Comparison of ENCODE assay signal across 9 cellular contexts in genomic region chr13:23707674-23708073, GRCh38.
DNase-seq lines count a peak whose midpoint lies in the region; ATAC-seq and TF ChIP-seq lines count a peak whose summit lies in the region.
"Had no signal": no experiment of that assay in that cellular context is flagged by ENCODE, and none has a peak within 500 bp of the region (broad histone marks: within the 10 kb centered on the region; RNA-seq: fewer than 3 reads in every experiment).

No MANE protein-coding gene starts in this region.

- H3K9me3 ChIP-seq in testis, result no peaks in the 10 kb centered on the region

- in situ Hi-C loops in SK-MEL-5 (cut with HindIII; ENCODE audit: low pct_unique_long_range_greater_than_20kb, low sequenced_read_pairs), result no loop called here

- TF ChIP-seq CTCF in GM12873 (IDR thresholded peaks at IDR 0.05; ENCODE audit: insufficient read depth, low read depth, low read length, missing control alignments) (peak; percentile 37), testis (IDR thresholded peaks at IDR 0.05) (no peak)

- peak; percentile 14 for DNase-seq in A172 (ENCODE audit: low spot score)
- DNase-seq in SK-MEL-5 (ENCODE audit: low read depth, low spot score), result peak; percentile 59
- peak; percentile 26 for DNase-seq in fibroblast of the conjunctiva (ENCODE audit: low read depth)
- DNase-seq in anterior cingulate cortex (lab: John Stamatoyannopoulos, UW), result no peak
- DNase-seq in activated CD8-positive, alpha-beta memory T cell treated with anti-CD3 and anti-CD28 coated beads, Interleukin-2, amount 50 U/mL, for 4 hours, result no peak
- DNase-seq in testis, result no peak
- DNase-seq: naive B cell had no signal

- 89 to 93% methylated on average over 3 of the region's 3 CpGs for WGBS in testis, 2 donors

- ATAC-seq in GM19324 (IDR thresholded peaks at IDR 0.05; ENCODE audit: low FRiP score, unreplicated experiment), result no peak

- TF ChIP-seq POLR2A in testis (IDR thresholded peaks at IDR 0.05), result no peak

- intact Hi-C loops in testis (cut with DNase I; ENCODE audit: low total_unique reads), result no loop called here

- no peaks in the 10 kb centered on the region for H3K4me1 ChIP-seq in testis

- no peak overlapping the region for H3K27ac ChIP-seq in testis

- no peaks in the 10 kb centered on the region for H3K36me3 ChIP-seq in testis (ENCODE audit: low read depth, missing control alignments)

- no peak overlapping the region for H3K4me3 ChIP-seq in testis

- H3K27me3 ChIP-seq in testis, result no peaks in the 10 kb centered on the region

Comparison
In these comparisons a context has a peak if more than half of its experiments do, and no peak if none do; other contexts are left out.
1. DNase-seq: peak in A172 (single experiment), SK-MEL-5 (single experiment) and fibroblast of the conjunctiva (single experiment); none in anterior cingulate cortex (0 of 58), activated CD8-positive, alpha-beta memory T cell treated with anti-CD3 and anti-CD28 coated beads, Interleukin-2, amount 50 U/mL, for 4 hours (single experiment) and testis (single experiment).